Comparison of ENCODE assay signal across 8 cellular contexts in genomic region chr11:29333993-29334780, GRCh38.
DNase-seq lines count a peak whose midpoint lies in the region; ATAC-seq and TF ChIP-seq lines count a peak whose summit lies in the region.

No MANE protein-coding gene starts in this region.

- peak in 9 of 12 donors; percentile 8 to 48 (median 38) for TF ChIP-seq CTCF in heart left ventricle (IDR thresholded peaks at IDR 0.05)
- TF ChIP-seq CTCF in kidney epithelial cell (IDR thresholded peaks at IDR 0.05; ENCODE audit: insufficient read depth, low read length, poor library complexity, severe bottlenecking) = peak; percentile 40

- intact Hi-C loops in heart left ventricle (cut with DNase I) (loop anchor here in 6 of 10 donors (2.0 to 10.0 kb wide), 3 partner anchors 1635 to 1639 kb away; no protein-coding TSS in a partner anchor), cardiac septum (cut with DNase I) (no loop called here)

- WGBS in heart left ventricle, 4 donors = 37 to 47% (median 41%) methylated on average over 5 of the region's 5 CpGs

- no peak overlapping the region for H3K4me3 ChIP-seq in heart left ventricle
- H3K4me3 ChIP-seq in kidney epithelial cell (ENCODE audit: low read depth, low read length) = no peak overlapping the region

- no peaks in the 10 kb centered on the region for H3K9me3 ChIP-seq in heart left ventricle

- DNase-seq in heart left ventricle (no peak), cardiac septum (ENCODE audit: low spot score) (no peak), HCEC 1CT (peak; percentile 73), Kasumi-1 (lab: John Stamatoyannopoulos, UW) (peak; percentile 60 to 75), SW480 (ENCODE audit: low spot score) (peak; percentile 62), kidney epithelial cell (ENCODE audit: low read depth) (no peak), ureter (ENCODE audit: low spot score) (no peak), cerebellar nuclear complex (lab: John Stamatoyannopoulos, UW) (no peak)

- no peak overlapping the region for H3K27ac ChIP-seq in heart left ventricle

- H3K36me3 ChIP-seq in heart left ventricle = no peaks in the 10 kb centered on the region
- H3K36me3 ChIP-seq in kidney epithelial cell (ENCODE audit: control insufficient read depth, insufficient read depth, low read length) = no peaks in the 10 kb centered on the region

- ATAC-seq in heart left ventricle = peak in 3 of 4 donors; percentile 33 to 42 (median 34)

- no peak for TF ChIP-seq POLR2A in heart left ventricle (IDR thresholded peaks at IDR 0.05)

- H3K27me3 ChIP-seq in heart left ventricle (peaks cover 0 to 3% (median 0%) of the 10 kb centered on the region in 9 donors), kidney epithelial cell (ENCODE audit: control insufficient read depth, insufficient read depth, low read length) (no peaks in the 10 kb centered on the region)

- H3K4me1 ChIP-seq in heart left ventricle = no peaks in the 10 kb centered on the region

Comparison
In these comparisons a context has a peak if more than half of its experiments do, and no peak if none do; other contexts are left out.
1. DNase-seq: peak in HCEC 1CT (single experiment), Kasumi-1 (2 of 2) and SW480 (single experiment); none in heart left ventricle (0 of 5), cardiac septum (single experiment), kidney epithelial cell (single experiment), ureter (single experiment) and cerebellar nuclear complex (0 of 2).